In the genomic region with DNA sequence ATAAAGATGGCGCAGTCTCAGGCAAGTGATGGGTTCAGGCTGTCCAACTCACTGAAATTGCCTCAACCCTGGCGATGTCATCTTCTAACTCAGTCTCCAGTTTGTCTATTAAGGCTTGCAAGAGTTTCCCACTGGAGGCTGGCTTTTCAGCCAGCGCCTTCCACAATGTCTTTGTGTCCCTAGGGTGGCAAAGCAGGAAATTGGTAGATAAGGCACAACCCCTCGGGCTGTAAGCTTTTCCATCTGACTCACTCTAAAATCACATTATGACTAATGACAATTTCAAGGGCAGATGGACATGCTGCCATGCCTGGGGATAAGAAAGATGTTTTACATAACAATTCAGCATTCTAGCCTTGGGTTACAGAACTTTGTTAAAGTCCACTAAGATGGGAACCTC, we compare ENCODE assay signal across 17 cellular contexts.
DNase-seq lines count a peak whose midpoint lies in the region; ATAC-seq and TF ChIP-seq lines count a peak whose summit lies in the region.
"Had no signal": no experiment of that assay in that cellular context is flagged by ENCODE, and none has a peak within 500 bp of the region (broad histone marks: within the 10 kb centered on the region; RNA-seq: fewer than 3 reads in every experiment).

No MANE protein-coding gene starts in this region.

- TF ChIP-seq CTCF in foreskin keratinocyte (conservative IDR thresholded peaks at IDR 0.05): no peak

- no peaks in the 10 kb centered on the region for H3K36me3 ChIP-seq in SK-N-MC (ENCODE audit: insufficient read depth, low read length)
- H3K36me3 ChIP-seq: gastroesophageal sphincter had no signal

- no peaks in the 10 kb centered on the region for H3K4me1 ChIP-seq in foreskin keratinocyte
- H3K4me1 ChIP-seq: body of pancreas, gastroesophageal sphincter had no signal

- H3K9ac ChIP-seq in SK-N-MC (ENCODE audit: insufficient read length): no peak overlapping the region
- H3K9ac ChIP-seq: parathyroid adenoma had no signal

- ATAC-seq in foreskin keratinocyte: peak; percentile 50
- ATAC-seq in GM18873 (IDR thresholded peaks at IDR 0.05; ENCODE audit: low FRiP score, unreplicated experiment): no peak
- ATAC-seq in HG02981 (IDR thresholded peaks at IDR 0.05; ENCODE audit: unreplicated experiment): no peak
- ATAC-seq: activated CD8-positive, alpha-beta T cell treated with anti-CD3 and anti-CD28 coated beads, Interleukin-2, amount 10 ng/mL, durations not matched to agents 7 days and 5 days; body of pancreas; gastroesophageal sphincter had no signal

- no peaks in the 10 kb centered on the region for H3K9me3 ChIP-seq in SK-N-MC (ENCODE audit: low read depth, low read length)
- H3K9me3 ChIP-seq: body of pancreas, gastroesophageal sphincter had no signal

- DNase-seq in A172 (ENCODE audit: low spot score) (peak; percentile 82), HPDE6-E6E7 (ENCODE audit: extremely low spot score) (peak; percentile 77), SK-N-MC (ENCODE audit: low read depth, low spot score) (peak; percentile 28), foreskin keratinocyte (peak; percentile 23 to 49), NCI-H345 (lab: John Stamatoyannopoulos, UW) (no peak), HK-2 (ENCODE audit: unreplicated experiment) (no peak)
- DNase-seq: activated CD8-positive, alpha-beta T cell treated with anti-CD3 and anti-CD28 coated beads, Interleukin-2, amount 10 ng/mL, durations not matched to agents 7 days and 5 days; activated effector memory CD4-positive, alpha-beta T cell treated with Interleukin-2 at 50 U/mL for 16 hours; body of pancreas; effector CD4-positive, alpha-beta T cell; NCI-H1092 treated with DMSO at 0.1 percent for 48 hours; NCI-H446; substantia nigra had no signal

- H3K27me3 ChIP-seq in foreskin keratinocyte: no peaks in the 10 kb centered on the region
- H3K27me3 ChIP-seq: body of pancreas, gastroesophageal sphincter had no signal

- no peak overlapping the region for H3K27ac ChIP-seq in SK-N-MC
- H3K27ac ChIP-seq in foreskin keratinocyte: no peak overlapping the region
- H3K27ac ChIP-seq: body of pancreas, gastroesophageal sphincter, parathyroid adenoma had no signal

- H3K4me3 ChIP-seq in SK-N-MC: no peak overlapping the region
- H3K4me3 ChIP-seq: body of pancreas, gastroesophageal sphincter had no signal

Comparison
In these comparisons a context has a peak if more than half of its experiments do, and no peak if none do; other contexts are left out.
1. DNase-seq: peak in A172 (single experiment), HPDE6-E6E7 (single experiment), SK-N-MC (single experiment) and foreskin keratinocyte (2 of 2); none in NCI-H345 (single experiment) and HK-2 (single experiment).